9 cellular contexts compared by ENCODE assay signal in genomic region chr3:71244153-71245051, GRCh38.
DNase-seq lines count a peak whose midpoint lies in the region; ATAC-seq and TF ChIP-seq lines count a peak whose summit lies in the region.
"Had no signal": no experiment of that assay in that cellular context is flagged by ENCODE, and none has a peak within 500 bp of the region (broad histone marks: within the 10 kb centered on the region; RNA-seq: fewer than 3 reads in every experiment).

No MANE protein-coding gene starts in this region.

- H3K36me3 ChIP-seq in ACC112 (ENCODE audit: insufficient read depth, low read length) (no peaks in the 10 kb centered on the region), IMR-90 (ENCODE audit: control insufficient read depth, insufficient read depth, low read length) (no peaks in the 10 kb centered on the region), esophagus squamous epithelium (no peaks in the 10 kb centered on the region)
- H3K36me3 ChIP-seq in naive thymus-derived CD4-positive, alpha-beta T cell (ENCODE audit: control insufficient read depth in 2 of 3, insufficient read depth in 3 of 3, low read length in 3 of 3): no peaks in the 10 kb centered on the region

- peak overlapping the region; percentile 55 for H2BK20ac ChIP-seq in IMR-90 (ENCODE audit: low read depth, low read length)

- H3K4me2 ChIP-seq in IMR-90 (ENCODE audit: low read depth, low read length): peak overlapping the region; percentile 80

- H2AFZ ChIP-seq in ACC112 (ENCODE audit: low read length, unreplicated experiment): peak overlapping the region; percentile 75
- no peak overlapping the region for H2AFZ ChIP-seq in IMR-90 (replicated peaks; ENCODE audit: low read length, poor library complexity)

- peaks cover 22 to 57% of the 10 kb centered on the region in 2 experiments; a peak in 3 of 4 replicates for H3K79me1 ChIP-seq in IMR-90 (ENCODE audit: low read depth in 1 of 2, low read length in 2 of 2)

- H3K4me3 ChIP-seq in ACC112 (ENCODE audit: low read depth, low read length): peak overlapping the region; percentile 43
- H3K4me3 ChIP-seq in IMR-90 (ENCODE audit: insufficient read depth, low read depth, low read length): peak overlapping the region; percentile 40
- peak overlapping the region in 3 of 4 donors; percentile 27 to 54 (median 33) for H3K4me3 ChIP-seq in esophagus squamous epithelium
- no peak overlapping the region for H3K4me3 ChIP-seq in naive thymus-derived CD4-positive, alpha-beta T cell (ENCODE audit: low read length)

- no peaks in the 10 kb centered on the region for H3K79me2 ChIP-seq in ACC112 (ENCODE audit: control insufficient read depth, insufficient read depth, low read length, unreplicated experiment)

- H3K9me3 Mint-ChIP-seq in naive thymus-derived CD4-positive, alpha-beta T cell: no peaks in the 10 kb centered on the region

- H2BK15ac ChIP-seq in IMR-90 (ENCODE audit: low read depth, low read length): peak overlapping the region; percentile 79; the same call in 1 of the 3 replicates

- CTCF ChIA-PET in IMR-90 (lab: Yijun Ruan, JAX): interaction anchor here (0.5 kb wide), 1 partner anchor 45 kb away, joined by 3 read pairs; no protein-coding TSS in a partner anchor
- CTCF ChIA-PET in naive thymus-derived CD4-positive, alpha-beta T cell (lab: Charles Lee): no interaction called here

- peak overlapping the region in 8 of 9 donors; percentile 14 to 90 (median 44) for H3K27ac Mint-ChIP-seq in naive thymus-derived CD4-positive, alpha-beta T cell

- H3K18ac ChIP-seq in IMR-90 (ENCODE audit: low read depth, low read length): peak overlapping the region; percentile 89

- H4K8ac ChIP-seq in IMR-90 (ENCODE audit: low read depth in 2 of 2, low read length in 2 of 2): peak overlapping the region; percentile 66 to 94

- peak overlapping the region; percentile 81 for H3K4ac ChIP-seq in IMR-90 (ENCODE audit: low read depth, low read length)

- H3K27me3 ChIP-seq in ACC112 (ENCODE audit: insufficient read depth, low read length) (no peaks in the 10 kb centered on the region), IMR-90 (ENCODE audit: control insufficient read depth, insufficient read depth, low read length) (no peaks in the 10 kb centered on the region), esophagus squamous epithelium (no peaks in the 10 kb centered on the region)
- H3K27me3 ChIP-seq in naive thymus-derived CD4-positive, alpha-beta T cell (ENCODE audit: control insufficient read depth in 2 of 2, insufficient read depth in 2 of 2, low read length in 2 of 2): no peaks in the 10 kb centered on the region

- H4K5ac ChIP-seq in IMR-90 (ENCODE audit: low read depth, low read length): peak overlapping the region; percentile 97

- peaks cover 0 to 4% (median 0%) of the 10 kb centered on the region in 5 donors for H3K27me3 Mint-ChIP-seq in naive thymus-derived CD4-positive, alpha-beta T cell

- TF ChIP-seq POLR2A in IMR-90 (IDR thresholded peaks at IDR 0.05; ENCODE audit: low read depth, low read length) (0 out of 2 replicates have a peak, but pooled peaks have one; percentile 24), esophagus squamous epithelium (IDR thresholded peaks at IDR 0.05) (peak in 1 of 4 donors; percentile 32)

- H3K9me3 ChIP-seq in IMR-90 (ENCODE audit: control insufficient read depth, insufficient read depth, low read length) (no peaks in the 10 kb centered on the region), esophagus squamous epithelium (no peaks in the 10 kb centered on the region)
- no peaks in the 10 kb centered on the region for H3K9me3 ChIP-seq in naive thymus-derived CD4-positive, alpha-beta T cell (ENCODE audit: control insufficient read depth in 2 of 3, low read length in 3 of 3)

- peak; percentile 67 for DNase-seq in IMR-90
- DNase-seq in esophagus squamous epithelium (lab: John Stamatoyannopoulos, UW): no peak
- DNase-seq in naive thymus-derived CD4-positive, alpha-beta T cell: no peak
- no peak for DNase-seq in epidermal melanocyte (ENCODE audit: insufficient read length, low spot score)

- H4K91ac ChIP-seq in IMR-90 (ENCODE audit: insufficient read depth, low read depth, low read length): peak overlapping the region; percentile 81

- H3K4me1 Mint-ChIP-seq in naive thymus-derived CD4-positive, alpha-beta T cell: peaks cover 2 to 94% (median 90%) of the 10 kb centered on the region in 7 donors

- ATAC-seq in IMR-90 (ENCODE audit: low read depth) (no peak), HG03432 (IDR thresholded peaks at IDR 0.05; ENCODE audit: unreplicated experiment) (no peak), GM21723 (IDR thresholded peaks at IDR 0.05; ENCODE audit: unreplicated experiment) (no peak), GM21360 (IDR thresholded peaks at IDR 0.05; ENCODE audit: unreplicated experiment) (no peak)
- ATAC-seq in naive thymus-derived CD4-positive, alpha-beta T cell: no peak

- POLR2A ChIA-PET in IMR-90 (lab: Charles Lee; ENCODE audit: unreplicated experiment): no interaction called here
- POLR2A ChIA-PET in naive thymus-derived CD4-positive, alpha-beta T cell (lab: Charles Lee): no interaction called here

- H3K14ac ChIP-seq in IMR-90 (replicated peaks; ENCODE audit: low read depth, low read length): peak overlapping the region; percentile 69

- no CpG with 5 or more reads among the region's 11 CpGs for whole genome bisulfite sequencing in IMR-90 (ENCODE audit: extremely low coverage in 2 of 2, insufficient read length in 1 of 2), 2 experiments
- WGBS in esophagus squamous epithelium, 2 donors: 70 to 71% methylated on average over 11 of the region's 11 CpGs

- H2BK120ac ChIP-seq in IMR-90 (ENCODE audit: low read depth, low read length): peak overlapping the region; percentile 94

- H2AK9ac ChIP-seq in IMR-90 (replicated peaks; ENCODE audit: low read depth, low read length, poor library complexity): peak overlapping the region; percentile 18

- H3K23ac ChIP-seq in IMR-90 (ENCODE audit: low read depth, low read length): peak overlapping the region; percentile 50

- TF ChIP-seq RAD21 in IMR-90 (IDR thresholded peaks at IDR 0.05; ENCODE audit: low read length): no peak

- no peaks in the 10 kb centered on the region for H4K20me1 ChIP-seq in IMR-90 (ENCODE audit: insufficient read depth, low read length)

- H3K4me3 Mint-ChIP-seq in naive thymus-derived CD4-positive, alpha-beta T cell: peak overlapping the region in 2 of 10 donors; percentile 19 to 22

- TF ChIP-seq CTCF in IMR-90 (conservative IDR thresholded peaks at IDR 0.05; ENCODE audit: low read depth, low read length): no peak
- no peak for TF ChIP-seq CTCF in esophagus squamous epithelium (IDR thresholded peaks at IDR 0.05)

- BruUV-seq in IMR-90 (replicated peaks; lab: Mats Ljungman, UMichigan): TSS peak; percentile 63

- H2AK5ac ChIP-seq in IMR-90 (ENCODE audit: low read depth, low read length): peak overlapping the region; percentile 62

- in situ Hi-C loops in IMR-90 (cut with MboI; ENCODE audit: low sequenced_read_pairs): no loop called here

- dilution Hi-C loops in IMR-90 (cut with HindIII; ENCODE audit: low sequenced_read_pairs, unreplicated experiment): no loop called here

- intact Hi-C loops in IMR-90 (cut with micrococcal nuclease): loop anchor here (1.0 to 10.0 kb wide), 4 partner anchors 72 to 340 kb away; partner anchors contain the start of gene FOXP1
- intact Hi-C loops in esophagus squamous epithelium (cut with DNase I): no loop called here
- intact Hi-C loops in naive thymus-derived CD4-positive, alpha-beta T cell (cut with micrococcal nuclease): loop anchor here in 1 of 2 donors (2.0 kb wide), 1 partner anchor 14 kb away; no protein-coding TSS in a partner anchor

- peak overlapping the region; percentile 69 for H2BK5ac ChIP-seq in IMR-90 (ENCODE audit: low read depth, low read length, poor library complexity, severe bottlenecking)

- H3K9ac ChIP-seq in IMR-90 (ENCODE audit: low read depth, low read length): peak overlapping the region; percentile 85

- peak overlapping the region; percentile 48 for H3K27ac ChIP-seq in ACC112 (ENCODE audit: low read depth, low read length)
- peak overlapping the region; percentile 90 for H3K27ac ChIP-seq in IMR-90 (ENCODE audit: insufficient read depth, low read length)
- H3K27ac ChIP-seq in esophagus squamous epithelium: peak overlapping the region; percentile 21 to 75 (median 70)
- no peak overlapping the region for H3K27ac ChIP-seq in naive thymus-derived CD4-positive, alpha-beta T cell (ENCODE audit: low read depth, low read length)
- H3K27ac ChIP-seq: C4-2B had no signal

- H3K36me3 Mint-ChIP-seq in naive thymus-derived CD4-positive, alpha-beta T cell: peaks cover 0 to 46% (median 20%) of the 10 kb centered on the region in 5 donors

- peak overlapping the region; percentile 93 for H3K56ac ChIP-seq in IMR-90 (ENCODE audit: extremely low read depth, insufficient read depth, low read length)

- H3K9me1 ChIP-seq in IMR-90 (ENCODE audit: insufficient read depth, low read length): peaks cover 12% of the 10 kb centered on the region

- H3K4me1 ChIP-seq in ACC112 (ENCODE audit: control insufficient read depth, insufficient read depth, low read length, unreplicated experiment) (peaks cover 41% of the 10 kb centered on the region), IMR-90 (ENCODE audit: control insufficient read depth, insufficient read depth, low read length) (peaks cover 18% of the 10 kb centered on the region), esophagus squamous epithelium (peaks cover 2 to 31% (median 5%) of the 10 kb centered on the region in 3 donors)
- H3K4me1 ChIP-seq in naive thymus-derived CD4-positive, alpha-beta T cell (ENCODE audit: control insufficient read depth in 2 of 2, insufficient read depth in 2 of 2, low read length in 2 of 2): peaks cover 0 to 17% of the 10 kb centered on the region in 2 donors

TF ChIP-seq in IMR-90, 13 proteins besides CTCF, POLR2A, EP300 and RAD21 (continues in another document):
- TF ChIP-seq MAFK (IDR thresholded peaks at IDR 0.05; ENCODE audit: low read depth, low read length): no peak
- TF ChIP-seq, protein P1, sequence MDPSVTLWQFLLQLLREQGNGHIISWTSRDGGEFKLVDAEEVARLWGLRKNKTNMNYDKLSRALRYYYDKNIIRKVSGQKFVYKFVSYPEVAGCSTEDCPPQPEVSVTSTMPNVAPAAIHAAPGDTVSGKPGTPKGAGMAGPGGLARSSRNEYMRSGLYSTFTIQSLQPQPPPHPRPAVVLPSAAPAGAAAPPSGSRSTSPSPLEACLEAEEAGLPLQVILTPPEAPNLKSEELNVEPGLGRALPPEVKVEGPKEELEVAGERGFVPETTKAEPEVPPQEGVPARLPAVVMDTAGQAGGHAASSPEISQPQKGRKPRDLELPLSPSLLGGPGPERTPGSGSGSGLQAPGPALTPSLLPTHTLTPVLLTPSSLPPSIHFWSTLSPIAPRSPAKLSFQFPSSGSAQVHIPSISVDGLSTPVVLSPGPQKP (IDR thresholded peaks at IDR 0.05; ENCODE audit: borderline replicate concordance, low read depth, low read length): no peak
- TF ChIP-seq CEBPB (IDR thresholded peaks at IDR 0.05; ENCODE audit: low read depth, low read length): peak; percentile 80
- TF ChIP-seq SMC3 (IDR thresholded peaks at IDR 0.05; ENCODE audit: low read depth, low read length): no peak
